Comparison of ENCODE assay signal across 8 cellular contexts in genomic region chr15:43441316-43441715, GRCh38. TPM values are rescaled to one million over a fixed set of nuclear protein-coding genes. Genes with fewer than 3 reads are reported as not detected.
DNase-seq lines count a peak whose midpoint lies in the region; ATAC-seq and TF ChIP-seq lines count a peak whose summit lies in the region.

No MANE protein-coding gene starts in this region.

- peaks cover 4 to 5% of the 10 kb centered on the region in 2 donors for H3K36me3 Mint-ChIP-seq in activated naive CD4-positive, alpha-beta T cell treated with anti-CD3 and anti-CD28 coated beads, Interleukin-2, amount 50 U/mL, for 72 hours

- TF ChIP-seq CTCF in HEK293 (tag by site-specific recombination; IDR thresholded peaks at IDR 0.05) (no peak), tibial artery (IDR thresholded peaks at IDR 0.05) (no peak)

- ATAC-seq in activated naive CD4-positive, alpha-beta T cell treated with anti-CD3 and anti-CD28 coated beads, Interleukin-2, amount 50 U/mL, for 72 hours, result peak; percentile 68 to 87
- no peak for ATAC-seq in HG02759 (IDR thresholded peaks at IDR 0.05; ENCODE audit: unreplicated experiment)

- H3K9me3 Mint-ChIP-seq in activated naive CD4-positive, alpha-beta T cell treated with anti-CD3 and anti-CD28 coated beads, Interleukin-2, amount 50 U/mL, for 72 hours, result no peaks in the 10 kb centered on the region

- H3K27ac ChIP-seq in HEK293 (ENCODE audit: extremely low read depth, low read depth, low read length) (no peak overlapping the region), layer of hippocampus (ENCODE audit: low read depth, low read length) (peak overlapping the region; percentile 79), tibial artery (peak overlapping the region in 1 of 2 donors; percentile 56)

- H3K9me3 ChIP-seq in HEK293 (ENCODE audit: control insufficient read depth, insufficient read depth, low read depth, low read length) (no peaks in the 10 kb centered on the region), tibial artery (no peaks in the 10 kb centered on the region)

- H3K27me3 ChIP-seq in layer of hippocampus (ENCODE audit: control insufficient read depth, insufficient read depth, low read length) (no peaks in the 10 kb centered on the region), tibial artery (no peaks in the 10 kb centered on the region)

- H3K36me3 ChIP-seq in HEK293 (ENCODE audit: control insufficient read depth in 2 of 2, insufficient read depth in 1 of 2, low read length in 2 of 2) (peaks cover 14 to 15% of the 10 kb centered on the region in 2 experiments; a peak in 2 of 3 replicates), tibial artery (peaks cover 12 to 52% (median 20%) of the 10 kb centered on the region in 3 donors)

- intact Hi-C loops in tibial artery (cut with DNase I; ENCODE audit: low total_unique reads), result no loop called here

- CTCF ChIA-PET in HEK293 (lab: Yijun Ruan, JAX), result interaction anchor here (0.6 to 1.9 kb wide), 5 partner anchors 70 to 335 kb away, joined by 4 to 21 read pairs (median 9); partner anchors contain the start of genes ELL3 and MAP1A

- POLR2A ChIA-PET in HEK293 (lab: Yijun Ruan, JAX), result no interaction called here

- peak overlapping the region; percentile 90 to 96 for H3K27ac Mint-ChIP-seq in activated naive CD4-positive, alpha-beta T cell treated with anti-CD3 and anti-CD28 coated beads, Interleukin-2, amount 50 U/mL, for 72 hours

- H3K4me3 ChIP-seq in HEK293 (ENCODE audit: low read depth, low read length) (no peak overlapping the region), tibial artery (no peak overlapping the region)

- no peaks in the 10 kb centered on the region for H3K4me1 ChIP-seq in HEK293 (ENCODE audit: control insufficient read depth, insufficient read depth, low read length)
- H3K4me1 ChIP-seq in tibial artery, result peaks cover 0 to 14% (median 3%) of the 10 kb centered on the region in 4 donors

- DNase-seq in AG20443 (ENCODE audit: low spot score) (peak; percentile 37), tibial artery (no peak), NCI-H2029 (lab: John Stamatoyannopoulos, UW) (no peak), NOMO-1 treated with dmso at 0.1 percent for 144 hours (lab: John Stamatoyannopoulos, UW; ENCODE audit: unreplicated experiment) (no peak)
- peak in 1 of 2 donors; percentile 11 for DNase-seq in activated naive CD4-positive, alpha-beta T cell treated with anti-CD3 and anti-CD28 coated beads, Interleukin-2, amount 50 U/mL, for 72 hours (ENCODE audit: low spot score in 2 of 2)

TF ChIP-seq in HEK293, 187 proteins besides CTCF, POLR2A, EP300 and RAD21:
- TF ChIP-seq PRDM1 (tag by site-specific recombination; IDR thresholded peaks at IDR 0.05) (0 out of 2 replicates have a peak, but pooled peaks have one; percentile 3), HIC1 (tag by site-specific recombination; IDR thresholded peaks at IDR 0.05) (no peak)
TF ChIP-seq in HEK293: peak in this region for 1.

RNA-seq across cellular contexts. Expression of gene TP53BP1, which starts 51.6 kb away (rescaled TPM):
- total RNA-seq in activated naive CD4-positive, alpha-beta T cell treated with anti-CD3 and anti-CD28 coated beads, Interleukin-2, amount 50 U/mL, for 72 hours, result 10 to 100 TPM; 24.0 to 35.9 TPM
